Comparison of ENCODE assay signal across 29 cellular contexts in the genomic region with DNA sequence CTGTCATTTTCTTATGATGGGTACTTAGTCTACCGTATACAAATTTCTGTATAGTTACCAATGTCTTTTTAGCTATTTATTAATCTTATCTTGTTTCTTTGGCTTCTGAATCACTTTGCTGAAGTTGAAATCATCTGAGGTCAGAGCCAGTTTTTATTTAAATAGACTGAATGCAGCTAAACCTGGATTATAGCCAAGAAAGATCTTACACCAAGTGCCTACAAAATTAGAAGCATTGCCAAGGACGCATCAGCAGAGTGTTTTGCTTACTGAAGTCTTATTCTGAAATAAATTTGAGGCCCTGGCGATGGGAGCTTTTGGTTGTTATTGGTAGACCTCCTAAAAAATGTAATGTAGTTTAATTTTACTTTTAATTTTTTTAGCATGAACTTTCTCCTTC.
"Had no signal": no experiment of that assay in that cellular context is flagged by ENCODE, and none has a peak within 500 bp of the region (broad histone marks: within the 10 kb centered on the region; RNA-seq: fewer than 3 reads in every experiment).

No MANE protein-coding gene starts in this region.

- H3K27ac ChIP-seq: brain microvascular endothelial cell, esophagus squamous epithelium, gastroesophageal sphincter, hepatocyte, WERI-Rb-1 had no signal

- ATAC-seq: activated CD4-positive, CD25-positive, alpha-beta regulatory T cell treated with anti-CD3 and anti-CD28 coated beads, Interleukin-2, amount 50 U/mL, for 24 hours; activated CD8-positive, alpha-beta T cell treated with anti-CD3 and anti-CD28 coated beads for 36 hours; activated T-cell treated with anti-CD3 and anti-CD28 coated beads, Interleukin-2, amount 50 U/mL, for 4 hours; activated T-helper 17 cell treated with anti-CD3 and anti-CD28 coated beads, Interleukin-2, amount 50 U/mL, for 72 hours; effector memory CD8-positive, alpha-beta T cell; gastroesophageal sphincter had no signal

- DNase-seq: activated B cell treated with CpG ODN at 0.5 μM for 24 hours; activated CD4-positive, alpha-beta T cell treated with anti-CD3 and anti-CD28 coated beads for 48 hours; activated CD4-positive, alpha-beta T cell treated with anti-CD3 and anti-CD28 coated beads, Interleukin-2, amount 50 U/mL, for 1 hour; activated CD4-positive, alpha-beta T cell treated with anti-CD3 and anti-CD28 coated beads, Interleukin-2, amount 50 U/mL, for 48 hours; activated CD8-positive, alpha-beta memory T cell treated with anti-CD3 and anti-CD28 coated beads for 24 hours; activated CD8-positive, alpha-beta T cell treated with anti-CD3 and anti-CD28 coated beads for 36 hours; activated effector memory CD4-positive, alpha-beta T cell treated with Interleukin-2 at 50 U/mL for 16 hours; activated gamma-delta T cell treated with Interleukin-2 at 50 U/mL for 16 hours; activated naive CD4-positive, alpha-beta T cell treated with anti-CD3 and anti-CD28 coated beads, Interleukin-2, amount 50 U/mL, for 16 hours; activated naive CD4-positive, alpha-beta T cell treated with Interleukin-2 at 50 U/mL for 16 hours; activated T-cell treated with anti-CD3 and anti-CD28 coated beads, Interleukin-2, amount 50 U/mL, for 4 hours; amniotic stem cell; anterior cingulate cortex; brain microvascular endothelial cell; caudate nucleus; cortex of kidney; dermis blood vessel endothelial cell; effector CD4-positive, alpha-beta T cell; effector memory CD8-positive, alpha-beta T cell; erythroblast; esophagus squamous epithelium; foreskin melanocyte; heart right ventricle; T1000; WERI-Rb-1 had no signal

- H3K27me3 ChIP-seq: brain microvascular endothelial cell, esophagus squamous epithelium, gastroesophageal sphincter, heart right ventricle had no signal

- H3K9me3 ChIP-seq: esophagus squamous epithelium, gastroesophageal sphincter, heart right ventricle had no signal

- H3K4me1 ChIP-seq: esophagus squamous epithelium, gastroesophageal sphincter had no signal

- H3K4me3 ChIP-seq: esophagus squamous epithelium, gastroesophageal sphincter, heart right ventricle, hepatocyte had no signal

- H3K36me3 ChIP-seq: brain microvascular endothelial cell, esophagus squamous epithelium, gastroesophageal sphincter, heart right ventricle, WERI-Rb-1 had no signal
